13 cellular contexts compared by ENCODE assay signal in the genomic region with DNA sequence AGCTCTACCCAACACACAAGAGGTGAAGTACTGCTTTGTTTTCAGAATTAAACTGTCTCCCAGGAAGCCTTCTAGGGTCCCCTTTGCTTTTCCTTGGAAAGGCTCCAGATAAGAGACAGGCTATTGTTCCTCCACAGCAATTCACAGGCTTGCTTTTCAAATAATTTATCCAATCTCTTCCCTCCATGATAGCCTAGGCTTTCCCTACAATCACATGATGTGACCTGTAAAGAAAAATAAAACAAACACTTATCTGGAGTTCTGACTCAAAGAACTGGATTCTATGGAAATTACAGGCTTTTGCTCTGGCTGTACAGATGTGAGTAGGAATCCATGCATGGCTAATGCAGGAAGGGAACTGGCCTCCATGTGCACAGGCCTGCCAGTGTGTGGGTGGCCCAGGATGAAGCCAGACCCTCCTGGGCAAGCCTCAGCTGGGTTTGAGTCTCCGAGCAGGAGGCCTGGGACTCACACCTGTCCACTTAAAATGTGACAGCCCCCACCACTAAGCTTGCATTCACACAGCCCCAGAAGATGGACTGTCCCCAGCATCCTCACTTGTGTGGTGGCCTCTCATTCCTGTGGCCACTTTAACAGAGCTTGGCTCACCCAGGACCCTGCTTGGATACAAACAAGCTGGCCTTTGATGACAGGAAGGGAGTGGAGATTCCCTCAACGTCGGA.
DNase-seq lines count a peak whose midpoint lies in the region; ATAC-seq and TF ChIP-seq lines count a peak whose summit lies in the region.
"Had no signal": no experiment of that assay in that cellular context is flagged by ENCODE, and none has a peak within 500 bp of the region (broad histone marks: within the 10 kb centered on the region; RNA-seq: fewer than 3 reads in every experiment).

No MANE protein-coding gene starts in this region.

- WGBS in mammary epithelial cell (ENCODE audit: low coverage, missing lambda C conversion rate): 19% methylated on average over 3 of the region's 3 CpGs
- 48 to 61% methylated on average over 3 of the region's 3 CpGs for WGBS in aorta, 2 donors

- dilution Hi-C loops in mammary epithelial cell (cut with HindIII; ENCODE audit: low sequenced_read_pairs): loop anchor here (5.0 kb wide), 1 partner anchor 67 kb away; no protein-coding TSS in a partner anchor

- CTCF ChIA-PET in mammary epithelial cell (lab: Charles Lee; ENCODE audit: low non-redundant PET) (no interaction called here), MCF 10A (lab: Yijun Ruan, JAX) (interaction anchor here (0.5 to 1.8 kb wide), 3 partner anchors 13 to 654 kb away, joined by 3 to 4 read pairs (median 3); no protein-coding TSS in a partner anchor)

- H3K27ac ChIP-seq in mammary epithelial cell (ENCODE audit: insufficient read depth, low read depth, low read length) (peak overlapping the region; percentile 94), iPS-20b (ENCODE audit: low read length) (peak overlapping the region; percentile 18), aorta (ENCODE audit: low read depth in 1 of 2, low read length in 2 of 2) (no peak overlapping the region), dorsolateral prefrontal cortex (peak overlapping the region in 2 of 59 donors; percentile 10 to 44)

- BruUV-seq in mammary epithelial cell (replicated peaks; lab: Mats Ljungman, UMichigan): no TSS peak
- BruUV-seq in MCF 10A (replicated peaks; lab: Mats Ljungman, UMichigan): no TSS peak

- no peaks in the 10 kb centered on the region for H3K4me1 Mint-ChIP-seq in MCF 10A (ENCODE audit: insufficient read depth, unreplicated experiment)
- H3K4me1 Mint-ChIP-seq: activated naive CD8-positive, alpha-beta T cell treated with anti-CD3 and anti-CD28 coated beads, Interleukin-2, amount 10 ng/mL, durations not matched to agents 7 days and 5 days had no signal

- H3K79me2 ChIP-seq in mammary epithelial cell (ENCODE audit: insufficient read depth, low read length): peaks cover 7% of the 10 kb centered on the region

- peak; percentile 20 for ATAC-seq in aorta (ENCODE audit: low FRiP score)

- H4K20me1 ChIP-seq in mammary epithelial cell (ENCODE audit: insufficient read depth, low read length): no peaks in the 10 kb centered on the region

- no peaks in the 10 kb centered on the region for H3K27me3 Mint-ChIP-seq in MCF 10A (ENCODE audit: insufficient read depth, unreplicated experiment)

- intact Hi-C loops in mammary epithelial cell (cut with micrococcal nuclease): loop anchor here (2.0 kb wide), 1 partner anchor 34 kb away; no protein-coding TSS in a partner anchor
- intact Hi-C loops in MCF 10A (cut with micrococcal nuclease): no loop called here
- intact Hi-C loops in aorta (cut with DNase I): no loop called here
- intact Hi-C loops in dorsolateral prefrontal cortex (cut with DNase I): no loop called here

- no peak for TF ChIP-seq CTCF in mammary epithelial cell (conservative IDR thresholded peaks at IDR 0.05 in 1 of 2, IDR thresholded peaks at IDR 0.05 in 1 of 2; ENCODE audit: extremely low read depth in 1 of 2, insufficient read depth in 1 of 2, low read depth in 1 of 2, low read length in 2 of 2)
- TF ChIP-seq CTCF in MCF 10A (IDR thresholded peaks at IDR 0.05; ENCODE audit: unreplicated experiment): no peak
- TF ChIP-seq CTCF in dorsolateral prefrontal cortex (IDR thresholded peaks at IDR 0.05 in 54 of 56, conservative IDR thresholded peaks at IDR 0.05 in 2 of 56; ENCODE audit: low read depth in 1 of 56, partially characterized antibody in 56 of 56): no peak

- peaks cover 5% of the 10 kb centered on the region for H3K36me3 Mint-ChIP-seq in MCF 10A (ENCODE audit: insufficient read depth, unreplicated experiment)

- no peak overlapping the region for H3K27ac Mint-ChIP-seq in MCF 10A (ENCODE audit: low read depth, unreplicated experiment)
- H3K27ac Mint-ChIP-seq: activated naive CD8-positive, alpha-beta T cell treated with anti-CD3 and anti-CD28 coated beads, Interleukin-2, amount 10 ng/mL, durations not matched to agents 7 days and 5 days had no signal

- peak overlapping the region; percentile 66 for H2AFZ ChIP-seq in mammary epithelial cell (ENCODE audit: low read depth, low read length)

- POLR2A ChIA-PET in MCF 10A (lab: Yijun Ruan, JAX): interaction anchor here (0.7 kb wide), 1 partner anchor 57 kb away, joined by 4 read pairs; no protein-coding TSS in a partner anchor

- peaks cover 27% of the 10 kb centered on the region for H3K4me1 ChIP-seq in mammary epithelial cell (ENCODE audit: insufficient read depth, low read length)
- H3K4me1 ChIP-seq in iPS-20b (ENCODE audit: insufficient read depth, low read length): peaks cover 27% of the 10 kb centered on the region; the same call in 1 of the 2 replicates
- no peaks in the 10 kb centered on the region for H3K4me1 ChIP-seq in aorta (ENCODE audit: control insufficient read depth in 1 of 2, insufficient read depth in 2 of 2, low read length in 2 of 2)

- no peaks in the 10 kb centered on the region for H3K27me3 ChIP-seq in mammary epithelial cell (ENCODE audit: insufficient read depth, low read length)
- H3K27me3 ChIP-seq in iPS-20b (ENCODE audit: insufficient read depth, low read length): no peaks in the 10 kb centered on the region
- no peaks in the 10 kb centered on the region for H3K27me3 ChIP-seq in aorta (ENCODE audit: control insufficient read depth in 1 of 2, insufficient read depth in 2 of 2, low read length in 1 of 2)
- H3K27me3 ChIP-seq in dorsolateral prefrontal cortex: no peaks in the 10 kb centered on the region

- peak overlapping the region; percentile 93 for H3K9ac ChIP-seq in mammary epithelial cell (ENCODE audit: insufficient read depth, low read length)
- peak overlapping the region; percentile 28; the same call in 1 of the 2 replicates for H3K9ac ChIP-seq in iPS-20b (ENCODE audit: low read depth, low read length)

- H3K9me3 Mint-ChIP-seq in MCF 10A (ENCODE audit: unreplicated experiment): no peaks in the 10 kb centered on the region

- H3K9me3 ChIP-seq in mammary epithelial cell (replicated peaks; ENCODE audit: insufficient read depth, low read length) (peaks cover 24% of the 10 kb centered on the region), iPS-20b (ENCODE audit: insufficient read depth, low read depth, low read length) (no peaks in the 10 kb centered on the region), aorta (ENCODE audit: control insufficient read depth, low read length) (peaks cover 1% of the 10 kb centered on the region)

- H3K4me3 Mint-ChIP-seq in MCF 10A (ENCODE audit: unreplicated experiment): no peak overlapping the region
- H3K4me3 Mint-ChIP-seq: activated naive CD8-positive, alpha-beta T cell treated with anti-CD3 and anti-CD28 coated beads, Interleukin-2, amount 10 ng/mL, durations not matched to agents 7 days and 5 days had no signal

- in situ Hi-C loops in mammary epithelial cell (cut with MboI; ENCODE audit: low sequenced_read_pairs in 2 of 2): no loop called here

- H3K4me3 ChIP-seq in mammary epithelial cell (replicated peaks in 1 of 3; ENCODE audit: insufficient read depth in 1 of 3, low read depth in 2 of 3, low read length in 3 of 3): peak overlapping the region in 2 of 3 experiments; percentile 1 to 2
- peak overlapping the region; percentile 47; the same call in 1 of the 2 replicates for H3K4me3 ChIP-seq in iPS-20b (ENCODE audit: low read length)
- H3K4me3 ChIP-seq in aorta (ENCODE audit: low read length in 2 of 2): no peak overlapping the region
- no peak overlapping the region for H3K4me3 ChIP-seq in dorsolateral prefrontal cortex

- DNase-seq in mammary epithelial cell (peak; percentile 33), MCF 10A (ENCODE audit: unreplicated experiment) (no peak), SW480 (ENCODE audit: low spot score) (peak; percentile 97), aorta (no peak), epidermal melanocyte (ENCODE audit: insufficient read length, low spot score) (no peak), dorsolateral prefrontal cortex (no peak)
- no peak for DNase-seq in stimulated activated CD4-positive, alpha-beta T cell treated with anti-CD3 and anti-CD28 coated beads, Interleukin-12 subunit alpha, Interleukin-12 subunit beta, amount 100 ng/mL, for 4 hours
- DNase-seq: activated CD4-positive, alpha-beta T cell treated with anti-CD3 and anti-CD28 coated beads, Interleukin-2, amount 50 U/mL, for 1 hour; activated naive CD8-positive, alpha-beta T cell treated with anti-CD3 and anti-CD28 coated beads, Interleukin-2, amount 10 ng/mL, durations not matched to agents 7 days and 5 days; AML-193; glutamatergic neuron; GOT3 had no signal

- H3K36me3 ChIP-seq in mammary epithelial cell (ENCODE audit: insufficient read depth, low read length) (no peaks in the 10 kb centered on the region), iPS-20b (ENCODE audit: insufficient read depth, low read depth, low read length) (no peaks in the 10 kb centered on the region), aorta (ENCODE audit: control insufficient read depth in 1 of 2, insufficient read depth in 2 of 2, low read length in 1 of 2) (no peaks in the 10 kb centered on the region)

- peak overlapping the region; percentile 54 for H3K4me2 ChIP-seq in mammary epithelial cell (ENCODE audit: insufficient read depth, low read depth, low read length)

Comparison
In these comparisons a context has a peak if more than half of its experiments do, and no peak if none do; other contexts are left out.
1. DNase-seq: peak in mammary epithelial cell (single experiment) and SW480 (single experiment); none in MCF 10A (single experiment), aorta (0 of 2), epidermal melanocyte (single experiment), dorsolateral prefrontal cortex (0 of 10) and stimulated activated CD4-positive, alpha-beta T cell treated with anti-CD3 and anti-CD28 coated beads, Interleukin-12 subunit alpha, Interleukin-12 subunit beta, amount 100 ng/mL, for 4 hours (single experiment).
2. H3K27ac ChIP-seq: peak in mammary epithelial cell (single experiment) and iPS-20b (single experiment); none in aorta (0 of 2).
3. H3K4me3 ChIP-seq: peak in mammary epithelial cell (2 of 3) and iPS-20b (single experiment); none in aorta (0 of 2) and dorsolateral prefrontal cortex (0 of 59).